10 cellular contexts compared by ENCODE assay signal in the genomic region with DNA sequence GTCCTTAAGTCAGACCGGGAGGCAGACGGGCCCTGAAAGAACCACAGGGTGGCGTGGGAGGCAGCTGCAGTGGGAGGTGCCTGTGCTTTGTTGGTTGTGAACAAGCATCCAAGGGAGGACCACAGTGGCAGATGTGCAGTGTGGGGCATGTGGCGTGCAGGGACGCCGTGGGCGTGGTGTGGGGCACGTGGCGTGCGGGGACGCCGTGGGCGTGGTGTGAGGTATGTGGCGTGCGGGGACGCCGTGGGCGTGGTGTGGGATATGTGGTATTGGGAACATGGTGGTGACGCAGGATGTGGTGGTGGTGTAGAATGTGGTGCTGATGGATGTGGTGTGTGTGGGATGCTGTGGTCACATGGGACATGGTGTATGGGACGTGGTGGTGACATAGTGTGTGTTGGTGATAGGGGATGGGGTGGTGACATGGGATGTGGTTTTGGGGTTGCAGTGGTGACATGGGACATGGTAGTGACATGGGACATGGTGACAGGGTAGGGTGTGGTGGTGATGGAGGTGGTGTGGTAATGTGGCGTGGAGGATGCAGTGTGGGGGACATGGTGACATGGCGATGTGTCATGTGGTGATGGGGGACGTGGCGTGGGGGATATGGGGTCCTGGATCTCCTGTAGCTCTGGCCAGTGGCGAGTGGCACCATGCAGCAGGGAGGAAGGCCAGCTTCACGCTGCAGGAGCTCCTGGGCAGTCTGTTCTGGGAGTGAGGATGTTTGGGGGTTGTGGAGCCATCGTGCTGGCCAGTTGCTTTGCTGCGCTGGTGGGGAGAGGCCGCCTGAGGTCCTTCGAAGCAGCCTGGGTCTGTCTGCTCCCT.
DNase-seq lines count a peak whose midpoint lies in the region; ATAC-seq and TF ChIP-seq lines count a peak whose summit lies in the region.
"Had no signal": no experiment of that assay in that cellular context is flagged by ENCODE, and none has a peak within 500 bp of the region (broad histone marks: within the 10 kb centered on the region; RNA-seq: fewer than 3 reads in every experiment).

No MANE protein-coding gene starts in this region.

- H3K56ac ChIP-seq in IMR-90 (ENCODE audit: extremely low read depth, insufficient read depth, low read length) = no peak overlapping the region

- H3K4me3 Mint-ChIP-seq in WTC11 = no peak overlapping the region

- H3K9ac ChIP-seq in IMR-90 (ENCODE audit: low read depth, low read length) = no peak overlapping the region

- H3K4ac ChIP-seq in IMR-90 (ENCODE audit: low read depth, low read length) = no peak overlapping the region; the same call in 1 of the 2 replicates

- no peaks in the 10 kb centered on the region for H3K27me3 ChIP-seq in IMR-90 (ENCODE audit: control insufficient read depth, insufficient read depth, low read length)
- no peaks in the 10 kb centered on the region for H3K27me3 ChIP-seq in gastroesophageal sphincter

- H3K4me2 ChIP-seq in IMR-90 (ENCODE audit: low read depth, low read length) = no peak overlapping the region

- no peak overlapping the region for H3K23ac ChIP-seq in IMR-90 (ENCODE audit: low read depth, low read length)

- TF ChIP-seq EP300 in gastroesophageal sphincter (IDR thresholded peaks at IDR 0.05) = no peak

- peak overlapping the region; percentile 49 for H2AFZ ChIP-seq in IMR-90 (replicated peaks; ENCODE audit: low read length, poor library complexity)

- no peak overlapping the region for H3K18ac ChIP-seq in IMR-90 (ENCODE audit: low read depth, low read length)

- TF ChIP-seq CTCF in IMR-90 (conservative IDR thresholded peaks at IDR 0.05; ENCODE audit: low read depth, low read length) (no peak), gastroesophageal sphincter (IDR thresholded peaks at IDR 0.05) (peak in 1 of 4 experiments; percentile 20), WTC11 (IDR thresholded peaks at IDR 0.05) (no peak)

- intact Hi-C loops in IMR-90 (cut with micrococcal nuclease) = no loop called here

- no peak overlapping the region for H2AK9ac ChIP-seq in IMR-90 (replicated peaks; ENCODE audit: low read depth, low read length, poor library complexity)

- peaks cover 36% of the 10 kb centered on the region for H3K9me3 Mint-ChIP-seq in WTC11

- no peak overlapping the region for H2BK20ac ChIP-seq in IMR-90 (ENCODE audit: low read depth, low read length)

- peaks cover 11 to 48% of the 10 kb centered on the region in 2 experiments; a peak in 3 of 4 replicates for H3K79me1 ChIP-seq in IMR-90 (ENCODE audit: low read depth in 1 of 2, low read length in 2 of 2)

- H4K91ac ChIP-seq in IMR-90 (ENCODE audit: insufficient read depth, low read depth, low read length) = no peak overlapping the region

- peaks cover 41% of the 10 kb centered on the region for H3K27me3 Mint-ChIP-seq in WTC11 (ENCODE audit: low read depth)

- POLR2A ChIA-PET in IMR-90 (lab: Charles Lee; ENCODE audit: unreplicated experiment) = no interaction called here
- POLR2A ChIA-PET in WTC11 (lab: Charles Lee) = interaction anchor here (0.9 kb wide), 1 partner anchor 11 kb away, joined by 4 read pairs; no protein-coding TSS in a partner anchor

- no peaks in the 10 kb centered on the region for H3K36me3 ChIP-seq in IMR-90 (ENCODE audit: control insufficient read depth, insufficient read depth, low read length)
- peaks cover 0 to 19% of the 10 kb centered on the region in 2 donors for H3K36me3 ChIP-seq in gastroesophageal sphincter

- WGBS in IMR-90 (ENCODE audit: extremely low coverage in 2 of 2, insufficient read length in 1 of 2), 2 experiments = 95% methylated on average over 19 of the region's 30 CpGs; no CpG with 5 or more reads in 1 of the 2 experiments
- WGBS in gastroesophageal sphincter (ENCODE audit: low coverage in 1 of 2), 2 donors = 89 to 92% methylated on average over 19 to 20 of the region's 30 CpGs

- H2BK5ac ChIP-seq in IMR-90 (ENCODE audit: low read depth, low read length, poor library complexity, severe bottlenecking) = no peak overlapping the region

- H2AK5ac ChIP-seq in IMR-90 (ENCODE audit: low read depth, low read length) = no peak overlapping the region

- BruUV-seq in IMR-90 (replicated peaks; lab: Mats Ljungman, UMichigan) = no TSS peak

- H3K27ac Mint-ChIP-seq in WTC11 = no peak overlapping the region

- peaks cover 9% of the 10 kb centered on the region for H3K9me1 ChIP-seq in IMR-90 (ENCODE audit: insufficient read depth, low read length)

- peaks cover 48% of the 10 kb centered on the region for H4K20me1 ChIP-seq in IMR-90 (ENCODE audit: insufficient read depth, low read length)

- TF ChIP-seq RAD21 in IMR-90 (IDR thresholded peaks at IDR 0.05; ENCODE audit: low read length) = no peak

- no peak for ATAC-seq in IMR-90 (ENCODE audit: low read depth)
- no peak for ATAC-seq in gastroesophageal sphincter
- no peak for ATAC-seq in GM21737 (IDR thresholded peaks at IDR 0.05; ENCODE audit: unreplicated experiment)
- ATAC-seq in WTC11 = no peak

- H3K14ac ChIP-seq in IMR-90 (replicated peaks; ENCODE audit: low read depth, low read length) = no peak overlapping the region

- H4K5ac ChIP-seq in IMR-90 (ENCODE audit: low read depth, low read length) = no peak overlapping the region

- H3K36me3 Mint-ChIP-seq in WTC11 = peaks cover 36% of the 10 kb centered on the region

- dilution Hi-C loops in IMR-90 (cut with HindIII; ENCODE audit: low sequenced_read_pairs, unreplicated experiment) = no loop called here

- no peak overlapping the region for H4K8ac ChIP-seq in IMR-90 (ENCODE audit: low read depth in 2 of 2, low read length in 2 of 2)

- H2BK15ac ChIP-seq in IMR-90 (ENCODE audit: low read depth, low read length) = no peak overlapping the region

- in situ Hi-C loops in IMR-90 (cut with MboI; ENCODE audit: low sequenced_read_pairs) = no loop called here

- peaks cover 9% of the 10 kb centered on the region; the same call in 1 of the 2 replicates for H3K4me1 ChIP-seq in IMR-90 (ENCODE audit: control insufficient read depth, insufficient read depth, low read length)
- H3K4me1 ChIP-seq in gastroesophageal sphincter = peaks cover 0 to 76% (median 0%) of the 10 kb centered on the region in 3 donors

- H3K4me1 Mint-ChIP-seq in WTC11 = peaks cover 2% of the 10 kb centered on the region; the same call in 1 of the 2 replicates

- H3K4me3 ChIP-seq in IMR-90 (ENCODE audit: insufficient read depth, low read depth, low read length) (no peak overlapping the region), gastroesophageal sphincter (no peak overlapping the region)

- no peak overlapping the region for H2BK120ac ChIP-seq in IMR-90 (ENCODE audit: low read depth, low read length)

- H3K27ac ChIP-seq in IMR-90 (ENCODE audit: insufficient read depth, low read length) = no peak overlapping the region
- peak overlapping the region in 3 of 4 donors; percentile 28 to 59 (median 58) for H3K27ac ChIP-seq in gastroesophageal sphincter

- DNase-seq in IMR-90 (no peak), NCI-H1048 (lab: John Stamatoyannopoulos, UW) (no peak), NCI-H1105 (lab: John Stamatoyannopoulos, UW) (no peak), WTC11 (ENCODE audit: low spot score) (no peak)
- peak; percentile 90 for DNase-seq in activated CD8-positive, alpha-beta memory T cell treated with anti-CD3 and anti-CD28 coated beads, Interleukin-2, amount 50 U/mL, for 48 hours
- DNase-seq in stimulated activated CD8-positive, alpha-beta memory T cell treated with anti-CD3 and anti-CD28 coated beads, Interleukin-15, amount 100 ng/mL, for 24 hours (ENCODE audit: low read depth) = peak; percentile 26
- DNase-seq: DMS 273 treated with DMSO at 0.1 percent for 48 hours, NCI-H187 had no signal

- peaks cover 4% of the 10 kb centered on the region for H3K9me3 ChIP-seq in IMR-90 (ENCODE audit: control insufficient read depth, insufficient read depth, low read length)
- H3K9me3 ChIP-seq in gastroesophageal sphincter = peaks cover 0 to 16% (median 0%) of the 10 kb centered on the region in 3 donors

- CTCF ChIA-PET in IMR-90 (lab: Yijun Ruan, JAX) (no interaction called here), WTC11 (lab: Charles Lee) (interaction anchor here (1.1 kb wide), 1 partner anchor 17 kb away, joined by 3 read pairs; no protein-coding TSS in a partner anchor)

- no peak for TF ChIP-seq POLR2A in IMR-90 (IDR thresholded peaks at IDR 0.05; ENCODE audit: low read depth, low read length)
- no peak for TF ChIP-seq POLR2A in gastroesophageal sphincter (IDR thresholded peaks at IDR 0.05)

TF ChIP-seq in IMR-90, 13 proteins besides CTCF, POLR2A, EP300 and RAD21:
- TF ChIP-seq MXI1 (IDR thresholded peaks at IDR 0.05; ENCODE audit: borderline replicate concordance, low read depth, low read length) = no peak
- no peak for TF ChIP-seq MAZ (IDR thresholded peaks at IDR 0.05; ENCODE audit: borderline replicate concordance, low read depth, low read length)

TF ChIP-seq in WTC11, 78 proteins besides CTCF, POLR2A, EP300 and RAD21 (continues in another document):
- TF ChIP-seq, protein P1, sequence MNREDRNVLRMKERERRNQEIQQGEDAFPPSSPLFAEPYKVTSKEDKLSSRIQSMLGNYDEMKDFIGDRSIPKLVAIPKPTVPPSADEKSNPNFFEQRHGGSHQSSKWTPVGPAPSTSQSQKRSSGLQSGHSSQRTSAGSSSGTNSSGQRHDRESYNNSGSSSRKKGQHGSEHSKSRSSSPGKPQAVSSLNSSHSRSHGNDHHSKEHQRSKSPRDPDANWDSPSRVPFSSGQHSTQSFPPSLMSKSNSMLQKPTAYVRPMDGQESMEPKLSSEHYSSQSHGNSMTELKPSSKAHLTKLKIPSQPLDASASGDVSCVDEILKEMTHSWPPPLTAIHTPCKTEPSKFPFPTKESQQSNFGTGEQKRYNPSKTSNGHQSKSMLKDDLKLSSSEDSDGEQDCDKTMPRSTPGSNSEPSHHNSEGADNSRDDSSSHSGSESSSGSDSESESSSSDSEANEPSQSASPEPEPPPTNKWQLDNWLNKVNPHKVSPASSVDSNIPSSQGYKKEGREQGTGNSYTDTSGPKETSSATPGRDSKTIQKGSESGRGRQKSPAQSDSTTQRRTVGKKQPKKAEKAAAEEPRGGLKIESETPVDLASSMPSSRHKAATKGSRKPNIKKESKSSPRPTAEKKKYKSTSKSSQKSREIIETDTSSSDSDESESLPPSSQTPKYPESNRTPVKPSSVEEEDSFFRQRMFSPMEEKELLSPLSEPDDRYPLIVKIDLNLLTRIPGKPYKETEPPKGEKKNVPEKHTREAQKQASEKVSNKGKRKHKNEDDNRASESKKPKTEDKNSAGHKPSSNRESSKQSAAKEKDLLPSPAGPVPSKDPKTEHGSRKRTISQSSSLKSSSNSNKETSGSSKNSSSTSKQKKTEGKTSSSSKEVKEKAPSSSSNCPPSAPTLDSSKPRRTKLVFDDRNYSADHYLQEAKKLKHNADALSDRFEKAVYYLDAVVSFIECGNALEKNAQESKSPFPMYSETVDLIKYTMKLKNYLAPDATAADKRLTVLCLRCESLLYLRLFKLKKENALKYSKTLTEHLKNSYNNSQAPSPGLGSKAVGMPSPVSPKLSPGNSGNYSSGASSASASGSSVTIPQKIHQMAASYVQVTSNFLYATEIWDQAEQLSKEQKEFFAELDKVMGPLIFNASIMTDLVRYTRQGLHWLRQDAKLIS (CRISPR knock-in tag; IDR thresholded peaks at IDR 0.05; ENCODE audit: borderline replicate concordance) = no peak
- TF ChIP-seq TEAD4 (CRISPR knock-in tag; IDR thresholded peaks at IDR 0.05) (no peak), ZNF219 (CRISPR knock-in tag; IDR thresholded peaks at IDR 0.05; ENCODE audit: borderline replicate concordance) (no peak), SMAD4 (CRISPR knock-in tag; IDR thresholded peaks at IDR 0.05) (no peak), CBFB (CRISPR knock-in tag; IDR thresholded peaks at IDR 0.05; ENCODE audit: low read depth) (no peak)

Comparison
In these comparisons a context has a peak if more than half of its experiments do, and no peak if none do; other contexts are left out.
1. DNase-seq: peak in activated CD8-positive, alpha-beta memory T cell treated with anti-CD3 and anti-CD28 coated beads, Interleukin-2, amount 50 U/mL, for 48 hours (single experiment) and stimulated activated CD8-positive, alpha-beta memory T cell treated with anti-CD3 and anti-CD28 coated beads, Interleukin-15, amount 100 ng/mL, for 24 hours (single experiment); none in IMR-90 (single experiment), NCI-H1048 (single experiment), NCI-H1105 (single experiment) and WTC11 (single experiment).